Comparison of ENCODE assay signal across 32 cellular contexts in genomic region chrX:72253686-72254085, GRCh38. TPM values are rescaled to one million over a fixed set of nuclear protein-coding genes. Genes with fewer than 3 reads are reported as not detected.
"Had no signal": no experiment of that assay in that cellular context is flagged by ENCODE, and none has a peak within 500 bp of the region (broad histone marks: within the 10 kb centered on the region; RNA-seq: fewer than 3 reads in every experiment).

No MANE protein-coding gene starts in this region.

- H3K79me2 ChIP-seq: hepatocyte, parathyroid adenoma had no signal

- H3K4me3 Mint-ChIP-seq: nephron; neural crest cell; stimulated activated naive B cell treated with anti-CD40 and anti-IgM and Interleukin-4, amounts not matched to agents 10 μg/mL and 1 μg/mL and 100 μg/mL, for 72 hours had no signal

- H3K27ac ChIP-seq: hepatocyte, left lung, lower lobe of right lung, parathyroid adenoma, psoas muscle, right atrium auricular region, right lobe of liver, stomach, testis, thyroid gland, transverse colon, upper lobe of left lung, vagina had no signal

- H3K4me2 ChIP-seq: hepatocyte had no signal

- H3K27ac Mint-ChIP-seq: naive thymus-derived CD8-positive, alpha-beta T cell; nephron; stimulated activated naive B cell treated with anti-CD40 and anti-IgM and Interleukin-4, amounts not matched to agents 10 μg/mL and 1 μg/mL and 100 μg/mL, for 72 hours had no signal

- H2AFZ ChIP-seq: hepatocyte, parathyroid adenoma had no signal

- H3K36me3 ChIP-seq: left lung, lower lobe of right lung, right atrium auricular region, right lobe of liver, stomach, thyroid gland, transverse colon, upper lobe of left lung, vagina had no signal

- DNase-seq: islet precursor cell; left colon; left lung; lower lobe of right lung; mammary epithelial cell; mesenchymal stem cell; naive thymus-derived CD8-positive, alpha-beta T cell; nucleus accumbens; psoas muscle; right lobe of liver; stimulated activated CD4-positive, alpha-beta T cell treated with anti-CD3 and anti-CD28 coated beads, Interleukin-12 subunit alpha, Interleukin-12 subunit beta, amount 100 ng/mL, for 4 hours; stimulated activated CD4-positive, alpha-beta T cell treated with anti-CD3 and anti-CD28 coated beads, Interleukin-15, amount 100 ng/mL, for 24 hours; stimulated activated CD4-positive, alpha-beta T cell treated with anti-CD3 and anti-CD28 coated beads, Interleukin-2, amount 100 ng/mL, for 24 hours; stimulated activated CD4-positive, alpha-beta T cell treated with anti-CD3 and anti-CD28 coated beads, Interleukin-4, amount 100 ng/mL, for 1 hour; stimulated activated naive B cell treated with anti-CD40 and anti-IgM and Interleukin-4, amounts not matched to agents 10 μg/mL and 1 μg/mL and 100 μg/mL, for 72 hours; stimulated activated naive CD8-positive, alpha-beta T cell treated with anti-CD3 and anti-CD28 coated beads, Interleukin-15, Interleukin-2, amounts not matched to agents 100 U/mL and 50 U/mL, for 24 hours; stomach; testis; transverse colon; upper lobe of left lung had no signal

- H3K9ac ChIP-seq: parathyroid adenoma had no signal

- H3K4me1 ChIP-seq: left lung, lower lobe of right lung, parathyroid adenoma, psoas muscle, right atrium auricular region, right lobe of liver, testis, vagina had no signal

- H3K9me3 ChIP-seq: left lung, lower lobe of right lung, psoas muscle, right atrium auricular region, right lobe of liver, stomach, testis, thyroid gland, transverse colon, upper lobe of left lung, vagina had no signal

- H3K4me3 ChIP-seq: hepatocyte, left lung, lower lobe of right lung, psoas muscle, right atrium auricular region, right lobe of liver, stomach, testis, thyroid gland, transverse colon, upper lobe of left lung, vagina had no signal

- H3K9me3 Mint-ChIP-seq: naive thymus-derived CD8-positive, alpha-beta T cell; stimulated activated naive B cell treated with anti-CD40 and anti-IgM and Interleukin-4, amounts not matched to agents 10 μg/mL and 1 μg/mL and 100 μg/mL, for 72 hours had no signal

- H3K27me3 ChIP-seq: hepatocyte, right atrium auricular region, testis, thyroid gland, transverse colon, upper lobe of left lung, vagina had no signal

RNA-seq across cellular contexts. Expression of gene CITED1, which starts 52.0 kb away (rescaled TPM):
- total RNA-seq: kidney epithelial cell; liver; mucosa of gallbladder; naive thymus-derived CD8-positive, alpha-beta T cell; osteoblast; posterior vena cava; right lobe of liver had no signal
